ENCODE assay signal across 2 cellular contexts in the genomic region with DNA sequence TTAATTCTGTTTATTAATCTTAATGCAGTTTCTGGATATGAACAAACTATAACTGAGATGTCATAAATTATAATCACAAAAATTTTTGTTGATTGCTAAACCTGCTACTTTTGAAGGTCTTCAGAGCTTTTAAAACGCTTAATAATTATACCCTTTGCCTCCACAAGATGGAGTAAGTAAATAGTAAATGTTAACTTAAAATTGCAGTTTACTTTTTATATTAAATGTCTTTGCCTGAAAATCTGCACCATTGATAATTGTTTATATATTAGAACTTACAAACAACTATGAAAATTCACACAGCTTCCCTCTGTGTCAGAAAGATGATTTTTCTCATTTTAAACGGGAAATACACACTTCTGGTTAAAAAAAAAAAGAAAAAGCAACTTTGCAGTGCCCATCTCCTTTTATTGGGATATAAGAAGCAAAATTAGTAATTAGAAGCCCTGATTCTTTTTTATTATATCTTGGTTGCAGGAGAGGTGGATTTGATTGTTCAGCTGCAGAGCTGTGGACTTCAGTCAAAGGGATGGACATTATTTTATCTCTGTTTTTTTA.
A peak's percentile ranks its signal among the peaks of the same experiment; 100 is the strongest.
TF ChIP-seq lines count a peak whose summit lies in the region.

No MANE protein-coding gene starts in this region.

TF ChIP-seq in IMR-90, 13 proteins besides CTCF, POLR2A, EP300 and RAD21:
- no peak for TF ChIP-seq CHD1 (IDR thresholded peaks at IDR 0.05; ENCODE audit: low read depth, low read length)
- no peak for TF ChIP-seq BHLHE40 (IDR thresholded peaks at IDR 0.05; ENCODE audit: low read depth, low read length)
- no peak for TF ChIP-seq MAFK (IDR thresholded peaks at IDR 0.05; ENCODE audit: low read depth, low read length)
TF ChIP-seq in IMR-90: peak in this region for 0.

TF ChIP-seq in GM12878, 131 proteins besides CTCF, POLR2A, EP300 and RAD21:
- no peak for TF ChIP-seq FOXK2 (IDR thresholded peaks at IDR 0.05)
- TF ChIP-seq SMC3 (IDR thresholded peaks at IDR 0.05; ENCODE audit: borderline replicate concordance, low read length): peak; percentile 13; the same call in 1 of the 2 replicates
- TF ChIP-seq CREB1 (IDR thresholded peaks at IDR 0.05; ENCODE audit: low read depth): no peak
